In genomic region chr2:69345434-69345833, GRCh38 we compare ENCODE assay signal across 16 cellular contexts. TPM values are rescaled to one million over a fixed set of nuclear protein-coding genes. Genes with fewer than 3 reads are reported as not detected.
DNase-seq lines count a peak whose midpoint lies in the region; ATAC-seq, FAIRE-seq and TF ChIP-seq lines count a peak whose summit lies in the region.
"Had no signal": no experiment of that assay in that cellular context is flagged by ENCODE, and none has a peak within 500 bp of the region (broad histone marks: within the 10 kb centered on the region; RNA-seq: fewer than 3 reads in every experiment).

No MANE protein-coding gene starts in this region.

- H3K27ac ChIP-seq in GM12878 (ENCODE audit: control insufficient read depth, insufficient read depth), result no peak overlapping the region
- H3K27ac ChIP-seq in adrenal gland, result no peak overlapping the region
- H3K27ac ChIP-seq: tibial artery had no signal

- POLR2A ChIA-PET in GM12878 (lab: Charles Lee), result no interaction called here

- no peaks in the 10 kb centered on the region for H3K4me1 ChIP-seq in GM12878 (ENCODE audit: control insufficient read depth, insufficient read depth, low read length)
- H3K4me1 ChIP-seq in adrenal gland (replicated peaks in 1 of 2), result peaks cover 0 to 7% of the 10 kb centered on the region in 2 donors

- DNase-seq in activated naive CD4-positive, alpha-beta T cell treated with anti-CD3 and anti-CD28 coated beads for 36 hours, result peak; percentile 25
- DNase-seq in activated naive CD4-positive, alpha-beta T cell treated with anti-CD3 and anti-CD28 coated beads, Interleukin-2, amount 10 ng/mL, durations not matched to agents 7 days and 5 days, result no peak
- DNase-seq in GM12878 (ENCODE audit: low read depth, low spot score) (no peak), KG1 (lab: John Stamatoyannopoulos, UW) (no peak), adrenal gland (no peak)
- no peak for DNase-seq in stimulated activated naive CD8-positive, alpha-beta T cell treated with anti-CD3 and anti-CD28 coated beads, Interleukin-15, Interleukin-2, amounts not matched to agents 100 U/mL and 50 U/mL, for 24 hours
- DNase-seq: activated CD4-positive, alpha-beta T cell treated with anti-CD3 and anti-CD28 coated beads, Interleukin-2, amount 50 U/mL, for 48 hours; hypothalamus; left ventricle myocardium superior; naive B cell; NCI-H187 treated with DMSO at 0.1 percent for 48 hours; NCI-H526 treated with DMSO at 0.1 percent for 48 hours; tibial artery had no signal

- H3K4me1 Mint-ChIP-seq in activated naive CD4-positive, alpha-beta T cell treated with anti-CD3 and anti-CD28 coated beads for 36 hours (ENCODE audit: low read depth), result peaks cover 15% of the 10 kb centered on the region
- H3K4me1 Mint-ChIP-seq in activated naive CD4-positive, alpha-beta T cell treated with anti-CD3 and anti-CD28 coated beads, Interleukin-2, amount 10 ng/mL, durations not matched to agents 7 days and 5 days, result peaks cover 5% of the 10 kb centered on the region
- H3K4me1 Mint-ChIP-seq: naive B cell had no signal

- no peaks in the 10 kb centered on the region for H3K27me3 ChIP-seq in GM12878 (replicated peaks in 1 of 2; ENCODE audit: control insufficient read depth in 2 of 2, insufficient read depth in 2 of 2, low read length in 1 of 2)
- H3K27me3 ChIP-seq in adrenal gland, result no peaks in the 10 kb centered on the region
- H3K27me3 ChIP-seq: tibial artery had no signal

- no peak for TF ChIP-seq EP300 in GM12878 (IDR thresholded peaks at IDR 0.05; ENCODE audit: borderline replicate concordance in 1 of 2, control insufficient read depth in 1 of 2, low read depth in 2 of 2, low read length in 2 of 2)

- no peak overlapping the region for H3K27ac Mint-ChIP-seq in activated naive CD4-positive, alpha-beta T cell treated with anti-CD3 and anti-CD28 coated beads for 36 hours
- H3K27ac Mint-ChIP-seq in activated naive CD4-positive, alpha-beta T cell treated with anti-CD3 and anti-CD28 coated beads, Interleukin-2, amount 10 ng/mL, durations not matched to agents 7 days and 5 days, result no peak overlapping the region
- H3K27ac Mint-ChIP-seq: naive B cell had no signal

- no peak overlapping the region for H3K4me2 ChIP-seq in GM12878 (ENCODE audit: control insufficient read depth, insufficient read depth)

- no peak overlapping the region for H3K4me3 ChIP-seq in GM12878
- H3K4me3 ChIP-seq in adrenal gland, result no peak overlapping the region
- H3K4me3 ChIP-seq: tibial artery had no signal

- H3K79me2 ChIP-seq in GM12878 (ENCODE audit: control insufficient read depth, insufficient read depth, low read length), result no peaks in the 10 kb centered on the region

- TF ChIP-seq POLR2A in GM12878 (IDR thresholded peaks at IDR 0.05; ENCODE audit: low read depth, low read length) (no peak), adrenal gland (IDR thresholded peaks at IDR 0.05) (no peak)

- H3K9me3 Mint-ChIP-seq in activated naive CD4-positive, alpha-beta T cell treated with anti-CD3 and anti-CD28 coated beads for 36 hours, result no peaks in the 10 kb centered on the region
- no peaks in the 10 kb centered on the region for H3K9me3 Mint-ChIP-seq in activated naive CD4-positive, alpha-beta T cell treated with anti-CD3 and anti-CD28 coated beads, Interleukin-2, amount 10 ng/mL, durations not matched to agents 7 days and 5 days
- H3K9me3 Mint-ChIP-seq: naive B cell had no signal

- CTCF ChIA-PET in activated naive CD4-positive, alpha-beta T cell treated with anti-CD3 and anti-CD28 coated beads for 36 hours (lab: Charles Lee), result interaction anchor here (0.6 to 1.8 kb wide), 2 partner anchors 39 to 1069 kb away, joined by 3 to 5 read pairs; no protein-coding TSS in a partner anchor
- CTCF ChIA-PET in activated naive CD4-positive, alpha-beta T cell treated with anti-CD3 and anti-CD28 coated beads, Interleukin-2, amount 10 ng/mL, durations not matched to agents 7 days and 5 days (lab: Charles Lee), result no interaction called here
- CTCF ChIA-PET in GM12878 (lab: Yijun Ruan, JAX), result no interaction called here

- TF ChIP-seq CTCF in GM12878 (IDR thresholded peaks at IDR 0.05 in 2 of 3, conservative IDR thresholded peaks at IDR 0.05 in 1 of 3; ENCODE audit: control insufficient read depth in 2 of 3, extremely low read depth in 1 of 3, insufficient read depth in 1 of 3, low read depth in 3 of 3, low read length in 3 of 3) (no peak), adrenal gland (IDR thresholded peaks at IDR 0.05) (no peak)

- peak; percentile 47 for ATAC-seq in HG03432 (IDR thresholded peaks at IDR 0.05; ENCODE audit: unreplicated experiment)
- ATAC-seq in GM12878, result peak; percentile 58
- peak; percentile 81 for ATAC-seq in stimulated activated naive CD8-positive, alpha-beta T cell treated with anti-CD3 and anti-CD28 coated beads, Interleukin-15, Interleukin-2, amounts not matched to agents 100 U/mL and 50 U/mL, for 24 hours
- ATAC-seq in HG02973 (IDR thresholded peaks at IDR 0.05; ENCODE audit: unreplicated experiment), result no peak
- ATAC-seq: left ventricle myocardium superior had no signal

- no peak for FAIRE-seq in GM12878 (lab: Jason Lieb, UNC)
- FAIRE-seq: endothelial cell of umbilical vein had no signal

- RAD21 ChIA-PET in GM12878 (lab: Charles Lee; ENCODE audit: unreplicated experiment), result interaction anchor here (0.6 kb wide), 1 partner anchor 503 kb away, joined by 3 read pairs; no protein-coding TSS in a partner anchor

- in situ Hi-C loops in GM12878 (cut with MboI), result no loop called here

- SMC1A ChIA-PET in GM12878 (lab: Charles Lee; ENCODE audit: uncharacterized antibody, unreplicated experiment), result no interaction called here

- intact Hi-C loops in activated naive CD4-positive, alpha-beta T cell treated with anti-CD3 and anti-CD28 coated beads for 36 hours (cut with micrococcal nuclease), result no loop called here
- intact Hi-C loops in GM12878 (cut with micrococcal nuclease; ENCODE audit: unreplicated experiment) (no loop called here), adrenal gland (cut with DNase I) (no loop called here)

- H3K4me3 Mint-ChIP-seq in activated naive CD4-positive, alpha-beta T cell treated with anti-CD3 and anti-CD28 coated beads for 36 hours, result no peak overlapping the region
- no peak overlapping the region for H3K4me3 Mint-ChIP-seq in activated naive CD4-positive, alpha-beta T cell treated with anti-CD3 and anti-CD28 coated beads, Interleukin-2, amount 10 ng/mL, durations not matched to agents 7 days and 5 days
- H3K4me3 Mint-ChIP-seq: naive B cell had no signal

- H4K20me1 ChIP-seq in GM12878 (ENCODE audit: control insufficient read depth, insufficient read depth), result no peaks in the 10 kb centered on the region

- no peaks in the 10 kb centered on the region for H3K9me3 ChIP-seq in GM12878 (replicated peaks; ENCODE audit: control insufficient read depth, insufficient read depth, low read length)
- H3K9me3 ChIP-seq in adrenal gland (replicated peaks in 1 of 3), result no peaks in the 10 kb centered on the region
- H3K9me3 ChIP-seq: tibial artery had no signal

- no peaks in the 10 kb centered on the region for H3K27me3 Mint-ChIP-seq in activated naive CD4-positive, alpha-beta T cell treated with anti-CD3 and anti-CD28 coated beads for 36 hours (ENCODE audit: low read depth)
- H3K27me3 Mint-ChIP-seq in activated naive CD4-positive, alpha-beta T cell treated with anti-CD3 and anti-CD28 coated beads, Interleukin-2, amount 10 ng/mL, durations not matched to agents 7 days and 5 days, result no peaks in the 10 kb centered on the region
- H3K27me3 Mint-ChIP-seq: naive B cell had no signal

- H3K36me3 ChIP-seq in GM12878 (ENCODE audit: control insufficient read depth in 2 of 2, insufficient read depth in 2 of 2, low read length in 1 of 2) (peaks cover 18 to 38% of the 10 kb centered on the region in 2 experiments), adrenal gland (replicated peaks in 1 of 2) (peaks cover 0 to 83% of the 10 kb centered on the region in 2 donors)

- H3K36me3 Mint-ChIP-seq in activated naive CD4-positive, alpha-beta T cell treated with anti-CD3 and anti-CD28 coated beads for 36 hours (ENCODE audit: low read depth), result peaks cover 33% of the 10 kb centered on the region
- peaks cover 58% of the 10 kb centered on the region for H3K36me3 Mint-ChIP-seq in activated naive CD4-positive, alpha-beta T cell treated with anti-CD3 and anti-CD28 coated beads, Interleukin-2, amount 10 ng/mL, durations not matched to agents 7 days and 5 days

- TF ChIP-seq RAD21 in GM12878 (IDR thresholded peaks at IDR 0.05; ENCODE audit: insufficient read depth, low read depth, low read length), result no peak

- no peak overlapping the region for H2AFZ ChIP-seq in GM12878 (ENCODE audit: control insufficient read depth, low read depth, low read length)

- H3K9ac ChIP-seq in GM12878 (ENCODE audit: control insufficient read depth, insufficient read depth, low read length), result no peak overlapping the region

- no TSS peak for BruUV-seq in GM12878 (replicated peaks; lab: Mats Ljungman, UMichigan)

TF ChIP-seq in GM12878, 131 proteins besides CTCF, POLR2A, EP300 and RAD21 (continues in another document):
- TF ChIP-seq LARP7 (IDR thresholded peaks at IDR 0.05) (no peak), HCFC1 (IDR thresholded peaks at IDR 0.05; ENCODE audit: low read length) (no peak)

RNA-seq across cellular contexts. Expression of gene GFPT1, which starts 41.6 kb away (rescaled TPM):
- total RNA-seq in activated naive CD4-positive, alpha-beta T cell treated with anti-CD3 and anti-CD28 coated beads for 36 hours, result 10 to 100 TPM; 34.6 to 36.0 TPM
- 29.2 and 30.2 TPM in 2 replicates for total RNA-seq in GM12878 (2013; cell fraction: nucleolus; rRNA removed)
- total RNA-seq in GM12878 (2014; rRNA removed), result 23.8 and 28.2 TPM in 2 replicates
- total RNA-seq in GM12878 (2014; rRNA removed; fragmentation: Illumina TruSeq; extraction: Trizol), result 28.4 and 29.7 TPM in 2 replicates
- total RNA-seq in GM12878 (2021), result 46.8 and 53.9 TPM in 2 replicates
- polyA plus RNA-seq in GM12878 (2011; ENCODE audit: low read depth), result 14.1 TPM
- 20.5 and 34.1 TPM in 2 replicates for polyA plus RNA-seq in GM12878 (2011; rRNA removed)
- polyA plus RNA-seq in GM12878 (2011; cell fraction: cytosol; rRNA removed), result 10.2 and 15.1 TPM in 2 replicates
- polyA plus RNA-seq in GM12878 (2011; cell fraction: nucleus; rRNA removed), result 8.4 and 11.9 TPM in 2 replicates
- polyA plus RNA-seq in GM12878 (2012), result 19.4 and 24.3 TPM in 2 replicates
- polyA plus RNA-seq in GM12878 (2014; fragmentation: Illumina TruSeq; extraction: Trizol), result 25.1 and 32.6 TPM in 2 replicates
- polyA plus RNA-seq in GM12878 (2014; fragmentation: Nextera tagmentation; extraction: Ambion mirVana), result 10 to 100 TPM; 10.1 to 13.0 TPM
- 14.6 and 17.4 TPM in 2 replicates for polyA plus RNA-seq in GM12878 (2014; rRNA removed)
- 10 to 100 TPM; 81.9 to 95.2 TPM for polyA plus RNA-seq in GM12878 (2016; fragmentation: Nextera tagmentation; extraction: Ambion mirVana)
- 22.9 and 30.2 TPM in 2 replicates for polyA minus RNA-seq in GM12878 (2011; rRNA and poly(A)+ RNA removed)
- 15.3 and 19.4 TPM in 2 replicates for polyA minus RNA-seq in GM12878 (2011; cell fraction: cytosol; rRNA and poly(A)+ RNA removed)
- 6.9 and 10.6 TPM in 2 replicates for polyA minus RNA-seq in GM12878 (2011; cell fraction: nucleus; rRNA and poly(A)+ RNA removed)
- total RNA-seq in adrenal gland, result 10 to 100 TPM; 23.5 to 96.5 (median 29.0) TPM
- 10 to 100 TPM in 1 of 3 donors, 1 to 10 TPM in 2; 5.5 to 47.1 (median 5.8) TPM for polyA plus RNA-seq in adrenal gland
